In genomic region chr1:70979313-70979712, GRCh38 we compare ENCODE assay signal across 26 cellular contexts.
"Had no signal": no experiment of that assay in that cellular context is flagged by ENCODE, and none has a peak within 500 bp of the region (broad histone marks: within the 10 kb centered on the region; RNA-seq: fewer than 3 reads in every experiment).

No MANE protein-coding gene starts in this region.

- H3K27ac ChIP-seq: colonic mucosa, neutrophil, ovary, psoas muscle, right atrium auricular region, thyroid gland had no signal

- H3K4me1 ChIP-seq: colonic mucosa, psoas muscle, right atrium auricular region, thyroid gland had no signal

- H3K4me1 Mint-ChIP-seq: activated CD4-positive, alpha-beta T cell treated with anti-CD3 and anti-CD28 coated beads for 36 hours; activated naive CD8-positive, alpha-beta T cell treated with anti-CD3 and anti-CD28 coated beads for 36 hours; nephron had no signal

- H3K4me3 Mint-ChIP-seq: activated B cell treated with CpG ODN at 0.5 μM for 24 hours; activated CD4-positive, alpha-beta T cell treated with anti-CD3 and anti-CD28 coated beads for 36 hours; activated naive CD8-positive, alpha-beta T cell treated with anti-CD3 and anti-CD28 coated beads for 36 hours; activated T-cell treated with anti-CD3 and anti-CD28 coated beads, Interleukin-2, amount 50 U/mL, for 24 hours; memory B cell; nephron; T-helper 2 cell treated with Interferon-gamma antibody and Interleukin-4, amounts not matched to agents 5 μg/mL and 100 μg/mL, for 36 hours had no signal

- H3K4me3 ChIP-seq: colonic mucosa, heart right ventricle, ovary, psoas muscle, right atrium auricular region, thyroid gland had no signal

- H3K9me3 ChIP-seq: colonic mucosa, heart right ventricle, neutrophil, ovary, psoas muscle, right atrium auricular region, thyroid gland had no signal

- H3K27me3 ChIP-seq: colonic mucosa, neutrophil, ovary, right atrium auricular region, thyroid gland had no signal

- H3K27ac Mint-ChIP-seq: activated B cell treated with CpG ODN at 0.5 μM for 24 hours; activated CD4-positive, alpha-beta T cell treated with anti-CD3 and anti-CD28 coated beads for 36 hours; activated naive CD8-positive, alpha-beta T cell treated with anti-CD3 and anti-CD28 coated beads for 36 hours; activated T-cell treated with anti-CD3 and anti-CD28 coated beads, Interleukin-2, amount 50 U/mL, for 24 hours; activated T-helper 2 cell treated with anti-CD3 and anti-CD28 coated beads, Interferon-gamma antibody, Interleukin-2, Interleukin-4, amounts not matched to agents 10 μg/mL and 5 μg/mL and 100 μg/mL, durations not matched to agents 14 hours and 24 hours and 36 hours; memory B cell; nephron; T-helper 2 cell treated with Interferon-gamma antibody and Interleukin-4, amounts not matched to agents 5 μg/mL and 100 μg/mL, for 36 hours had no signal

- FAIRE-seq: bronchial epithelial cell, keratinocyte, TTC549 had no signal

- H3K36me3 ChIP-seq: colonic mucosa, heart right ventricle, neutrophil, ovary, right atrium auricular region, thyroid gland had no signal

- ATAC-seq: activated CD4-positive, alpha-beta T cell treated with anti-CD3 and anti-CD28 coated beads for 36 hours; left colon; psoas muscle; stimulated activated naive CD8-positive, alpha-beta T cell treated with anti-CD3 and anti-CD28 coated beads, Interleukin-15, Interleukin-2, amounts not matched to agents 100 U/mL and 50 U/mL, for 24 hours had no signal

- H3K9me3 Mint-ChIP-seq: activated B cell treated with CpG ODN at 0.5 μM for 24 hours; activated naive CD8-positive, alpha-beta T cell treated with anti-CD3 and anti-CD28 coated beads for 36 hours; activated T-cell treated with anti-CD3 and anti-CD28 coated beads, Interleukin-2, amount 50 U/mL, for 24 hours; activated T-helper 2 cell treated with anti-CD3 and anti-CD28 coated beads, Interferon-gamma antibody, Interleukin-2, Interleukin-4, amounts not matched to agents 10 μg/mL and 5 μg/mL and 100 μg/mL, durations not matched to agents 14 hours and 24 hours and 36 hours; memory B cell; nephron; T-helper 2 cell treated with Interferon-gamma antibody and Interleukin-4, amounts not matched to agents 5 μg/mL and 100 μg/mL, for 36 hours had no signal

- DNase-seq: activated B cell treated with CpG ODN at 0.5 μM for 24 hours; activated CD4-positive, alpha-beta T cell treated with anti-CD3 and anti-CD28 coated beads for 36 hours; activated CD4-positive, alpha-beta T cell treated with anti-CD3 and anti-CD28 coated beads, Interleukin-2, amount 50 U/mL, for 4 hours; activated CD8-positive, alpha-beta memory T cell treated with anti-CD3 and anti-CD28 coated beads for 24 hours; activated CD8-positive, alpha-beta memory T cell treated with anti-CD3 and anti-CD28 coated beads, Interleukin-2, amount 50 U/mL, for 4 hours; activated naive CD4-positive, alpha-beta T cell; activated naive CD8-positive, alpha-beta T cell treated with anti-CD3 and anti-CD28 coated beads for 36 hours; activated T-cell treated with anti-CD3 and anti-CD28 coated beads, Interleukin-2, amount 50 U/mL, for 24 hours; colonic mucosa; heart right ventricle; left colon; ovary; psoas muscle; stimulated activated CD4-positive, alpha-beta T cell treated with anti-CD3 and anti-CD28 coated beads, Interleukin-12 subunit alpha, Interleukin-12 subunit beta, amount 100 ng/mL, for 4 hours; stimulated activated CD4-positive, alpha-beta T cell treated with anti-CD3 and anti-CD28 coated beads, Interleukin-4, amount 100 ng/mL, for 4 hours; stimulated activated naive CD8-positive, alpha-beta T cell treated with anti-CD3 and anti-CD28 coated beads, Interleukin-15, Interleukin-2, amounts not matched to agents 100 U/mL and 50 U/mL, for 24 hours; thyroid gland had no signal

- H3K36me3 Mint-ChIP-seq: activated naive CD8-positive, alpha-beta T cell treated with anti-CD3 and anti-CD28 coated beads for 36 hours; memory B cell had no signal
